ENCODE assay signal across 21 cellular contexts in genomic region chr9:69215774-69216482, GRCh38. TPM values are rescaled to one million over a fixed set of nuclear protein-coding genes. Genes with fewer than 3 reads are reported as not detected.
DNase-seq lines count a peak whose midpoint lies in the region; ATAC-seq and TF ChIP-seq lines count a peak whose summit lies in the region.
"Had no signal": no experiment of that assay in that cellular context is flagged by ENCODE, and none has a peak within 500 bp of the region (broad histone marks: within the 10 kb centered on the region; RNA-seq: fewer than 3 reads in every experiment).

No MANE protein-coding gene starts in this region.

- H3K4me1 ChIP-seq in liver (ENCODE audit: control insufficient read depth in 4 of 4, insufficient read depth in 4 of 4, low read length in 3 of 4) (peaks cover 10 to 36% (median 24%) of the 10 kb centered on the region in 4 donors), endodermal cell (ENCODE audit: control insufficient read depth, insufficient read depth, low read length) (no peaks in the 10 kb centered on the region)
- H3K4me1 ChIP-seq: BLaER1 treated with 17β-estradiol and CSF1 and Interleukin-3, amounts not matched to agents 10 nM and 100 nM; Peyer's patch had no signal

- H3K36me3 ChIP-seq in liver (ENCODE audit: control insufficient read depth in 4 of 4, insufficient read depth in 3 of 4, low read depth in 1 of 4, low read length in 3 of 4) (peaks cover 4 to 38% (median 27%) of the 10 kb centered on the region in 4 donors), endodermal cell (ENCODE audit: control insufficient read depth, insufficient read depth, low read length) (peaks cover 8% of the 10 kb centered on the region)

- H3K4me1 Mint-ChIP-seq in endodermal cell: no peaks in the 10 kb centered on the region
- H3K4me1 Mint-ChIP-seq: neural crest cell had no signal

- H3K4me3 Mint-ChIP-seq in endodermal cell: no peak overlapping the region
- H3K4me3 Mint-ChIP-seq: HFFc6, neural crest cell had no signal

- H3K27me3 ChIP-seq in liver (ENCODE audit: control insufficient read depth in 4 of 4, insufficient read depth in 4 of 4, low read length in 3 of 4) (no peaks in the 10 kb centered on the region), endodermal cell (ENCODE audit: control insufficient read depth, insufficient read depth, low read length, poor library complexity, severe bottlenecking) (no peaks in the 10 kb centered on the region)
- H3K27me3 ChIP-seq: BLaER1 treated with 17β-estradiol and CSF1 and Interleukin-3, amounts not matched to agents 10 nM and 100 nM; Peyer's patch had no signal

- TF ChIP-seq CTCF in liver (IDR thresholded peaks at IDR 0.05; ENCODE audit: low read depth, low read length, missing input control) (no peak), endodermal cell (conservative IDR thresholded peaks at IDR 0.05) (no peak)

- no peaks in the 10 kb centered on the region for H3K9me3 Mint-ChIP-seq in endodermal cell
- H3K9me3 Mint-ChIP-seq: HFFc6, neural crest cell had no signal

- H3K9me3 ChIP-seq in liver (ENCODE audit: control insufficient read depth in 4 of 4, low read length in 3 of 4) (no peaks in the 10 kb centered on the region), endodermal cell (ENCODE audit: control insufficient read depth, low read length) (no peaks in the 10 kb centered on the region)
- H3K9me3 ChIP-seq: BLaER1 treated with 17β-estradiol and CSF1 and Interleukin-3, amounts not matched to agents 10 nM and 100 nM; Peyer's patch; thoracic aorta had no signal

- ATAC-seq in GM21576 (IDR thresholded peaks at IDR 0.05; ENCODE audit: unreplicated experiment) (no peak), HG02885 (IDR thresholded peaks at IDR 0.05; ENCODE audit: poor library complexity, unreplicated experiment) (no peak)

- peaks cover 16% of the 10 kb centered on the region for H3K36me3 Mint-ChIP-seq in endodermal cell (ENCODE audit: low read depth)

- H3K4me3 ChIP-seq in liver (ENCODE audit: low read depth in 1 of 3, low read length in 3 of 3) (no peak overlapping the region), endodermal cell (ENCODE audit: low read length) (no peak overlapping the region)
- H3K4me3 ChIP-seq: BLaER1 treated with 17β-estradiol and CSF1 and Interleukin-3, amounts not matched to agents 10 nM and 100 nM; Peyer's patch; thoracic aorta had no signal

- no peak overlapping the region for H3K27ac Mint-ChIP-seq in endodermal cell
- H3K27ac Mint-ChIP-seq: HFFc6 had no signal

- H3K9ac ChIP-seq in liver (ENCODE audit: low read depth in 1 of 2, low read length in 2 of 2) (no peak overlapping the region), endodermal cell (ENCODE audit: extremely low read depth, low read length, poor library complexity, severe bottlenecking) (no peak overlapping the region)
- H3K9ac ChIP-seq: BLaER1 treated with 17β-estradiol and CSF1 and Interleukin-3, amounts not matched to agents 10 nM and 100 nM had no signal

- WGBS in liver: 75% methylated on average over 8 of the region's 8 CpGs
- WGBS in endodermal cell (ENCODE audit: insufficient coverage in 1 of 2, insufficient read length in 1 of 2), 2 experiments: 86 to 94% methylated on average over 4 to 8 of the region's 8 CpGs

- TF ChIP-seq RAD21 in liver (IDR thresholded peaks at IDR 0.05): peak in 1 of 2 donors; percentile 6

- DNase-seq in CMK (ENCODE audit: low read depth) (peak; percentile 62), amniotic epithelial cell (ENCODE audit: low read depth) (peak; percentile 64), glomerular endothelial cell (ENCODE audit: extremely low read depth, low read depth, low spot score) (peak; percentile 66), T-helper 1 cell (no peak), endodermal cell (no peak)
- DNase-seq: activated CD4-positive, alpha-beta T cell treated with anti-CD3 and anti-CD28 coated beads, Interleukin-2, amount 50 U/mL, for 1 hour; activated naive CD4-positive, alpha-beta T cell; aorta; DMS 273 treated with DMSO at 0.1 percent for 48 hours; HFFc6; midbrain; NCI-H1417; NCI-H82; Peyer's patch; stimulated activated CD4-positive, alpha-beta T cell treated with anti-CD3 and anti-CD28 coated beads, Interleukin-12 subunit alpha, Interleukin-12 subunit beta, amount 100 ng/mL, for 4 hours had no signal

- H3K27me3 Mint-ChIP-seq in endodermal cell (ENCODE audit: insufficient read depth): no peaks in the 10 kb centered on the region

- H3K27ac ChIP-seq in liver (ENCODE audit: low read depth in 1 of 2, low read length in 2 of 2) (no peak overlapping the region), endodermal cell (ENCODE audit: low read depth, low read length) (no peak overlapping the region)
- H3K27ac ChIP-seq: BLaER1 treated with 17β-estradiol and CSF1 and Interleukin-3, amounts not matched to agents 10 nM and 100 nM; Peyer's patch; thoracic aorta had no signal

TF ChIP-seq in liver, 16 proteins besides CTCF, POLR2A, EP300 and RAD21:
- TF ChIP-seq HNF4A (conservative IDR thresholded peaks at IDR 0.05): no peak
- TF ChIP-seq NR2F2 (IDR thresholded peaks at IDR 0.05): peak; percentile 16

RNA-seq across cellular contexts. Expression of gene TJP2, which starts 41.9 kb away (rescaled TPM):
- total RNA-seq in glomerular endothelial cell (209 and 242 TPM in 2 replicates), liver (10 to 100 TPM; 40.9 to 74.0 TPM), endodermal cell (10 to 100 TPM; 45.1 to 53.0 TPM)
- 10 to 100 TPM; 23.2 to 24.3 TPM for polyA plus RNA-seq in liver
- polyA plus RNA-seq in endodermal cell (2013, experiment 1 of 2): 25.6 TPM
- 21.9 TPM for polyA plus RNA-seq in endodermal cell (2013, experiment 2 of 2)

Comparison
In these comparisons a context has a peak if more than half of its experiments do, and no peak if none do; other contexts are left out.
1. DNase-seq: peak in CMK (single experiment), amniotic epithelial cell (single experiment) and glomerular endothelial cell (single experiment); none in T-helper 1 cell (0 of 5) and endodermal cell (single experiment).